Comparison of ENCODE assay signal across 23 cellular contexts in genomic region chr1:228177936-228178710, GRCh38. TPM values are rescaled to one million over a fixed set of nuclear protein-coding genes. Genes with fewer than 3 reads are reported as not detected.
DNase-seq lines count a peak whose midpoint lies in the region; ATAC-seq and TF ChIP-seq lines count a peak whose summit lies in the region.
"Had no signal": no experiment of that assay in that cellular context is flagged by ENCODE, and none has a peak within 500 bp of the region (broad histone marks: within the 10 kb centered on the region; RNA-seq: fewer than 3 reads in every experiment).

No MANE protein-coding gene starts in this region.

- peaks cover 19% of the 10 kb centered on the region for H3K4me1 ChIP-seq in muscle layer of colon (ENCODE audit: insufficient read depth, low read length)
- peaks cover 21% of the 10 kb centered on the region for H3K4me1 ChIP-seq in testis
- no peaks in the 10 kb centered on the region for H3K4me1 ChIP-seq in adrenal gland (replicated peaks in 1 of 2)
- H3K4me1 ChIP-seq: breast epithelium had no signal

- peak overlapping the region; percentile 69 for H3K27ac Mint-ChIP-seq in chondrocyte (ENCODE audit: unreplicated experiment)
- H3K27ac Mint-ChIP-seq in activated naive CD4-positive, alpha-beta T cell treated with anti-CD3 and anti-CD28 coated beads, Interleukin-2, amount 10 ng/mL, durations not matched to agents 7 days and 5 days, result no peak overlapping the region
- H3K27ac Mint-ChIP-seq: activated B cell treated with CpG ODN at 0.5 μM for 24 hours; activated CD8-positive, alpha-beta T cell treated with anti-CD3 and anti-CD28 coated beads, Interleukin-2, amount 10 ng/mL, durations not matched to agents 7 days and 5 days had no signal

- 70 to 81% methylated on average over 10 of the region's 10 CpGs for WGBS in testis, 2 donors
- WGBS in adrenal gland, 4 donors, result 89 to 91% (median 91%) methylated on average over 10 of the region's 10 CpGs

- H3K36me3 Mint-ChIP-seq in chondrocyte (ENCODE audit: low read depth), result peaks cover 1% of the 10 kb centered on the region
- H3K36me3 Mint-ChIP-seq in activated naive CD4-positive, alpha-beta T cell treated with anti-CD3 and anti-CD28 coated beads, Interleukin-2, amount 10 ng/mL, durations not matched to agents 7 days and 5 days, result no peaks in the 10 kb centered on the region

- no peak overlapping the region for H3K9ac ChIP-seq in muscle layer of colon (ENCODE audit: low read length)
- H3K9ac ChIP-seq: SK-N-SH had no signal

- CTCF ChIA-PET in activated naive CD4-positive, alpha-beta T cell treated with anti-CD3 and anti-CD28 coated beads, Interleukin-2, amount 10 ng/mL, durations not matched to agents 7 days and 5 days (lab: Charles Lee), result interaction anchor here (0.6 to 1.4 kb wide), 2 partner anchors 13 to 64 kb away, joined by 3 read pairs; no protein-coding TSS in a partner anchor

- H3K4me1 Mint-ChIP-seq in chondrocyte (ENCODE audit: low read depth), result peaks cover 15% of the 10 kb centered on the region
- H3K4me1 Mint-ChIP-seq in activated naive CD4-positive, alpha-beta T cell treated with anti-CD3 and anti-CD28 coated beads, Interleukin-2, amount 10 ng/mL, durations not matched to agents 7 days and 5 days, result no peaks in the 10 kb centered on the region

- TF ChIP-seq CTCF in chondrocyte (IDR thresholded peaks at IDR 0.05) (no peak), testis (IDR thresholded peaks at IDR 0.05) (no peak), adrenal gland (IDR thresholded peaks at IDR 0.05) (no peak)

- ATAC-seq in activated CD4-positive, CD25-positive, alpha-beta regulatory T cell treated with anti-CD3 and anti-CD28 coated beads, Interleukin-2, amount 50 U/mL, for 24 hours, result no peak
- ATAC-seq: activated CD8-positive, alpha-beta T cell treated with anti-CD3 and anti-CD28 coated beads, Interleukin-2, amount 10 ng/mL, durations not matched to agents 7 days and 5 days; HCT116; heart right ventricle; HepG2; stimulated activated naive CD8-positive, alpha-beta T cell treated with anti-CD3 and anti-CD28 coated beads, Interleukin-15, Interleukin-2, amounts not matched to agents 100 U/mL and 50 U/mL, for 24 hours had no signal

- H3K4me3 Mint-ChIP-seq in chondrocyte (ENCODE audit: unreplicated experiment), result no peak overlapping the region
- H3K4me3 Mint-ChIP-seq in activated naive CD4-positive, alpha-beta T cell treated with anti-CD3 and anti-CD28 coated beads, Interleukin-2, amount 10 ng/mL, durations not matched to agents 7 days and 5 days, result no peak overlapping the region
- H3K4me3 Mint-ChIP-seq: activated B cell treated with CpG ODN at 0.5 μM for 24 hours; activated CD8-positive, alpha-beta T cell treated with anti-CD3 and anti-CD28 coated beads, Interleukin-2, amount 10 ng/mL, durations not matched to agents 7 days and 5 days had no signal

- no peaks in the 10 kb centered on the region for H3K9me3 Mint-ChIP-seq in chondrocyte (ENCODE audit: low read depth)
- H3K9me3 Mint-ChIP-seq in activated naive CD4-positive, alpha-beta T cell treated with anti-CD3 and anti-CD28 coated beads, Interleukin-2, amount 10 ng/mL, durations not matched to agents 7 days and 5 days, result no peaks in the 10 kb centered on the region
- H3K9me3 Mint-ChIP-seq: activated B cell treated with CpG ODN at 0.5 μM for 24 hours had no signal

- H3K36me3 ChIP-seq in muscle layer of colon (ENCODE audit: insufficient read depth, low read length) (peaks cover 11% of the 10 kb centered on the region), testis (ENCODE audit: low read depth, missing control alignments) (no peaks in the 10 kb centered on the region), adrenal gland (replicated peaks in 1 of 2) (peaks cover 0 to 4% of the 10 kb centered on the region in 2 donors)
- H3K36me3 ChIP-seq: breast epithelium had no signal

- H3K27me3 Mint-ChIP-seq in chondrocyte (ENCODE audit: low read depth), result no peaks in the 10 kb centered on the region
- no peaks in the 10 kb centered on the region for H3K27me3 Mint-ChIP-seq in activated naive CD4-positive, alpha-beta T cell treated with anti-CD3 and anti-CD28 coated beads, Interleukin-2, amount 10 ng/mL, durations not matched to agents 7 days and 5 days
- H3K27me3 Mint-ChIP-seq: activated B cell treated with CpG ODN at 0.5 μM for 24 hours had no signal

- H3K4me3 ChIP-seq in muscle layer of colon (ENCODE audit: low read depth in 1 of 2, low read length in 2 of 2), result no peak overlapping the region
- H3K4me3 ChIP-seq in testis, result no peak overlapping the region
- no peak overlapping the region for H3K4me3 ChIP-seq in adrenal gland
- H3K4me3 ChIP-seq: breast epithelium, heart right ventricle had no signal

- no peaks in the 10 kb centered on the region for H3K9me3 ChIP-seq in muscle layer of colon (ENCODE audit: low read length)
- no peaks in the 10 kb centered on the region for H3K9me3 ChIP-seq in testis
- no peaks in the 10 kb centered on the region for H3K9me3 ChIP-seq in adrenal gland (replicated peaks in 1 of 3)
- H3K9me3 ChIP-seq: breast epithelium, heart right ventricle, SK-N-SH had no signal

- TF ChIP-seq POLR2A in testis (IDR thresholded peaks at IDR 0.05) (no peak), adrenal gland (IDR thresholded peaks at IDR 0.05) (no peak)

- H3K27me3 ChIP-seq in muscle layer of colon (ENCODE audit: control insufficient read depth in 1 of 2, insufficient read depth in 2 of 2, low read length in 2 of 2), result no peaks in the 10 kb centered on the region
- no peaks in the 10 kb centered on the region for H3K27me3 ChIP-seq in testis
- H3K27me3 ChIP-seq in adrenal gland, result no peaks in the 10 kb centered on the region
- H3K27me3 ChIP-seq: breast epithelium, heart right ventricle had no signal

- intact Hi-C loops in testis (cut with DNase I; ENCODE audit: low total_unique reads) (no loop called here), adrenal gland (cut with DNase I) (loop anchor here in 1 of 2 donors (2.0 kb wide), 1 partner anchor 33 kb away; no protein-coding TSS in a partner anchor)

- H3K27ac ChIP-seq in muscle layer of colon (ENCODE audit: low read depth, low read length) (peak overlapping the region; percentile 55), testis (peak overlapping the region; percentile 2 to 69), adrenal gland (no peak overlapping the region)
- H3K27ac ChIP-seq: 22Rv1, breast epithelium, RWPE1 had no signal

- DNase-seq in activated CD4-positive, CD25-positive, alpha-beta regulatory T cell treated with anti-CD3 and anti-CD28 coated beads, Interleukin-2, amount 50 U/mL, for 72 hours, result peak; percentile 2
- DNase-seq in chondrocyte (ENCODE audit: low spot score), result peak; percentile 30
- no peak for DNase-seq in testis
- DNase-seq in adrenal gland, result no peak
- DNase-seq in HPDE6-E6E7 (ENCODE audit: extremely low spot score), result no peak
- no peak for DNase-seq in activated naive CD4-positive, alpha-beta T cell treated with anti-CD3 and anti-CD28 coated beads, Interleukin-2, amount 10 ng/mL, durations not matched to agents 7 days and 5 days
- DNase-seq: activated B cell treated with CpG ODN at 0.5 μM for 24 hours; activated CD8-positive, alpha-beta T cell treated with anti-CD3 and anti-CD28 coated beads, Interleukin-2, amount 10 ng/mL, durations not matched to agents 7 days and 5 days; AML-193; dermis blood vessel endothelial cell; heart right ventricle; NCI-H1436 treated with DMSO at 0.1 percent for 48 hours; NCI-H526 treated with DMSO at 0.1 percent for 48 hours; stimulated activated CD4-positive, alpha-beta T cell treated with anti-CD3 and anti-CD28 coated beads, Interleukin-2, amount 100 ng/mL, for 24 hours; stimulated activated naive CD8-positive, alpha-beta T cell treated with anti-CD3 and anti-CD28 coated beads, Interleukin-15, Interleukin-2, amounts not matched to agents 100 U/mL and 50 U/mL, for 24 hours had no signal

RNA-seq across cellular contexts. Expression of gene IBA57, which starts 12.5 kb away (rescaled TPM):
- total RNA-seq in chondrocyte, result 5.2 to 7.7 TPM (median 5.9 TPM) in 3 replicates
- 10 to 100 TPM; 16.0 to 23.2 TPM for total RNA-seq in testis
- polyA plus RNA-seq in testis (ENCODE audit: insufficient read depth, low read depth, low replicate concordance), result 21.0 TPM
- total RNA-seq in adrenal gland, result 10 to 100 TPM; 10.7 to 40.6 (median 17.8) TPM
- polyA plus RNA-seq in adrenal gland, result 1 to 10 TPM; 1.4 to 3.8 (median 2.9) TPM

RNA-seq across cellular contexts. Expression of gene GJC2, which starts 28.4 kb away (rescaled TPM):
- total RNA-seq in chondrocyte (1.5 to 2.0 TPM (median 1.8 TPM) in 3 replicates), testis (1 to 10 TPM; 2.0 to 4.2 TPM), adrenal gland (1 to 10 TPM in 7 of 8 donors, under 1 TPM in 1; 0.87 to 4.1 (median 1.3) TPM)
- polyA plus RNA-seq in testis (ENCODE audit: insufficient read depth, low read depth, low replicate concordance) (2.6 TPM), adrenal gland (1 to 10 TPM in 2 of 3 donors, under 1 TPM in 1; 0.05 to 2.1 (median 1.8) TPM)

RNA-seq across cellular contexts. Expression of gene OBSCN, which starts 29.7 kb away (rescaled TPM):
- total RNA-seq in chondrocyte (6.3 to 11.4 TPM (median 10.2 TPM) in 3 replicates), testis (10 to 100 TPM; 28.6 to 30.0 TPM), adrenal gland (10 to 100 TPM in 1 of 8 donors, 1 to 10 TPM in 7; 2.5 to 10.2 (median 6.7) TPM)
- polyA plus RNA-seq in testis (ENCODE audit: insufficient read depth, low read depth, low replicate concordance) (8.3 TPM), adrenal gland (10 to 100 TPM in 1 of 3 donors, 1 to 10 TPM in 1, under 1 TPM in 1; 0.90 to 18.0 (median 6.3) TPM)

RNA-seq across cellular contexts. Expression of gene GUK1, which starts 38.0 kb away (rescaled TPM):
- total RNA-seq in chondrocyte, result 155 to 196 TPM (median 189 TPM) in 3 replicates
- total RNA-seq in testis, result 100 to 1,000 TPM; 298 to 343 TPM
- 236 TPM for polyA plus RNA-seq in testis (ENCODE audit: insufficient read depth, low read depth, low replicate concordance)
- total RNA-seq in adrenal gland, result 100 to 1,000 TPM; 162 to 427 (median 236) TPM
- polyA plus RNA-seq in adrenal gland, result 100 to 1,000 TPM in 2 of 3 donors, 10 to 100 TPM in 1; 42.3 to 414 (median 388) TPM

Comparison
In these comparisons a context has a peak if more than half of its experiments do, and no peak if none do; other contexts are left out.
1. DNase-seq: peak in activated CD4-positive, CD25-positive, alpha-beta regulatory T cell treated with anti-CD3 and anti-CD28 coated beads, Interleukin-2, amount 50 U/mL, for 72 hours (single experiment) and chondrocyte (single experiment); none in testis (single experiment), adrenal gland (0 of 7), HPDE6-E6E7 (single experiment) and activated naive CD4-positive, alpha-beta T cell treated with anti-CD3 and anti-CD28 coated beads, Interleukin-2, amount 10 ng/mL, durations not matched to agents 7 days and 5 days (single experiment).
2. H3K27ac ChIP-seq: peak in muscle layer of colon (single experiment) and testis (2 of 2); none in adrenal gland (0 of 5).